8 cellular contexts compared by ENCODE assay signal in genomic region chr14:104341532-104342434, GRCh38.
DNase-seq lines count a peak whose midpoint lies in the region; TF ChIP-seq lines count a peak whose summit lies in the region.

No MANE protein-coding gene starts in this region.

- peaks cover 13% of the 10 kb centered on the region for H3K4me1 Mint-ChIP-seq in nephron progenitor cell

- peak overlapping the region; percentile 28 for H3K4me3 Mint-ChIP-seq in nephron progenitor cell

- H3K36me3 Mint-ChIP-seq in nephron progenitor cell (ENCODE audit: low read depth): no peaks in the 10 kb centered on the region

- no peak overlapping the region for H3K27ac Mint-ChIP-seq in nephron progenitor cell

- DNase-seq in NCI-H2029 treated with DMSO at 0.1 percent for 48 hours (lab: John Stamatoyannopoulos, UW) (peak; percentile 57), colonic mucosa (peak; percentile 83), nephron progenitor cell (peak; percentile 74), NCI-H510A (lab: John Stamatoyannopoulos, UW) (no peak), DMS79 treated with DMSO at 0.1 percent for 48 hours (lab: John Stamatoyannopoulos, UW) (no peak)
- DNase-seq in effector CD4-positive, alpha-beta T cell: no peak
- no peak for DNase-seq in stimulated activated naive CD4-positive, alpha-beta T cell (lab: John Stamatoyannopoulos, UW)

- TF ChIP-seq CTCF in GM12875 (IDR thresholded peaks at IDR 0.05; ENCODE audit: borderline replicate concordance, insufficient read depth, low read depth, low read length) (peak; percentile 55), colonic mucosa (IDR thresholded peaks at IDR 0.05) (peak; percentile 75), nephron progenitor cell (IDR thresholded peaks at IDR 0.05) (peak; percentile 65)

- intact Hi-C loops in colonic mucosa (cut with DNase I): loop anchor here (10.0 kb wide), 1 partner anchor 207 kb away; the partner anchor contains the start of gene KIF26A

- H3K4me3 ChIP-seq in GM12875 (ENCODE audit: low read depth, low read length): no peak overlapping the region
- H3K4me3 ChIP-seq in colonic mucosa: no peak overlapping the region

- H3K27ac ChIP-seq in colonic mucosa: no peak overlapping the region

- H3K27me3 ChIP-seq in colonic mucosa: no peaks in the 10 kb centered on the region

- no peaks in the 10 kb centered on the region for H3K9me3 ChIP-seq in colonic mucosa

- H3K36me3 ChIP-seq in colonic mucosa: no peaks in the 10 kb centered on the region

- H3K4me1 ChIP-seq in colonic mucosa: peaks cover 7% of the 10 kb centered on the region

- peaks cover 65% of the 10 kb centered on the region for H3K27me3 Mint-ChIP-seq in nephron progenitor cell (ENCODE audit: low read depth, poor library complexity)

- peaks cover 20% of the 10 kb centered on the region for H3K9me3 Mint-ChIP-seq in nephron progenitor cell

- no peak overlapping the region for H3K9ac ChIP-seq in colonic mucosa (ENCODE audit: low read depth in 2 of 2, low read length in 2 of 2)

Comparison
In these comparisons a context has a peak if more than half of its experiments do, and no peak if none do; other contexts are left out.
1. DNase-seq: peak in NCI-H2029 treated with DMSO at 0.1 percent for 48 hours (single experiment), colonic mucosa (single experiment) and nephron progenitor cell (single experiment); none in NCI-H510A (single experiment), DMS79 treated with DMSO at 0.1 percent for 48 hours (single experiment), effector CD4-positive, alpha-beta T cell (single experiment) and stimulated activated naive CD4-positive, alpha-beta T cell (0 of 6).
2. Peak in every context shown above with its lines, with median percentiles within 50 percentile points of each other: CTCF ChIP-seq.